In the genomic region with DNA sequence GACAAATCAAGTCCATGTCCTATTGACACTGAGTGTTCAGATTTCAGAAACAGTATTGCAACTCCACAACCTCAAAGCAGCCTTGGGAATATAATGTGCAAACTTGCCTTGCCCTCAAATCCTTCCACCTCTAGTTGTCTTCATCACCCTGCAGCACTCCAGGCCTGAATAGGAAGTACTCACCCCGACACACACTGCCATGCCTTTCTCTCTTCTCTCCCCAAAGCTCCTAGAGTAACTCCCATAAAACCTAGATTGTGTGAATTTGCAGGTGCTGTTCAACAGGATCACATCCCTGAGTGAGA, we compare ENCODE assay signal across 14 cellular contexts. TPM values are rescaled to one million over a fixed set of nuclear protein-coding genes. Genes with fewer than 3 reads are reported as not detected.
DNase-seq lines count a peak whose midpoint lies in the region; ATAC-seq and TF ChIP-seq lines count a peak whose summit lies in the region.
"Had no signal": no experiment of that assay in that cellular context is flagged by ENCODE, and none has a peak within 500 bp of the region (broad histone marks: within the 10 kb centered on the region; RNA-seq: fewer than 3 reads in every experiment).

No MANE protein-coding gene starts in this region.

- H3K27me3 Mint-ChIP-seq in glutamatergic neuron (ENCODE audit: unreplicated experiment) (no peaks in the 10 kb centered on the region), natural killer cell (ENCODE audit: low read depth in 2 of 2) (no peaks in the 10 kb centered on the region)
- H3K27me3 Mint-ChIP-seq: activated CD4-positive, alpha-beta T cell treated with anti-CD3 and anti-CD28 coated beads, Interleukin-2, amount 10 ng/mL, durations not matched to agents 7 days and 5 days; effector memory CD8-positive, alpha-beta T cell; IgD-negative memory B cell had no signal

- DNase-seq in RWPE1 (ENCODE audit: low spot score) (no peak), glutamatergic neuron (no peak), prostate gland (ENCODE audit: low spot score) (no peak), NOMO-1 treated with dmso at 0.1 percent for 144 hours (lab: John Stamatoyannopoulos, UW; ENCODE audit: unreplicated experiment) (no peak), NCI-H2081 (lab: John Stamatoyannopoulos, UW) (no peak), natural killer cell (no peak)
- DNase-seq: activated CD4-positive, alpha-beta T cell treated with anti-CD3 and anti-CD28 coated beads, Interleukin-2, amount 10 ng/mL, durations not matched to agents 7 days and 5 days; activated T-cell treated with anti-CD3 and anti-CD28 coated beads, Interleukin-2, amount 50 U/mL, for 48 hours; amniotic stem cell; effector memory CD8-positive, alpha-beta T cell had no signal

- H3K27ac Mint-ChIP-seq in glutamatergic neuron (ENCODE audit: unreplicated experiment) (peak overlapping the region; percentile 33), natural killer cell (no peak overlapping the region)
- H3K27ac Mint-ChIP-seq: activated CD4-positive, alpha-beta T cell treated with anti-CD3 and anti-CD28 coated beads, Interleukin-2, amount 10 ng/mL, durations not matched to agents 7 days and 5 days; effector memory CD8-positive, alpha-beta T cell had no signal

- TF ChIP-seq CTCF in C4-2B (conservative IDR thresholded peaks at IDR 0.05): no peak
- TF ChIP-seq CTCF in RWPE1 (conservative IDR thresholded peaks at IDR 0.05; ENCODE audit: low read depth): no peak
- TF ChIP-seq CTCF in glutamatergic neuron (IDR thresholded peaks at IDR 0.05; ENCODE audit: partially characterized antibody, unreplicated experiment): no peak
- TF ChIP-seq CTCF in prostate gland (IDR thresholded peaks at IDR 0.05): no peak
- no peak for TF ChIP-seq CTCF in natural killer cell (IDR thresholded peaks at IDR 0.05)

- H3K27me3 ChIP-seq in prostate gland (replicated peaks; ENCODE audit: insufficient read depth): no peaks in the 10 kb centered on the region

- no peak overlapping the region for H3K4me3 ChIP-seq in prostate gland

- TF ChIP-seq POLR2A in prostate gland (IDR thresholded peaks at IDR 0.05): no peak

- H3K4me1 Mint-ChIP-seq in glutamatergic neuron (ENCODE audit: low read depth, unreplicated experiment): peaks cover 33% of the 10 kb centered on the region
- H3K4me1 Mint-ChIP-seq in natural killer cell: peaks cover 24 to 34% of the 10 kb centered on the region in 2 donors

- ATAC-seq in GM18519 (IDR thresholded peaks at IDR 0.05; ENCODE audit: low FRiP score, unreplicated experiment) (no peak), natural killer cell (no peak)
- ATAC-seq: Panc1 had no signal

- intact Hi-C loops in prostate gland (cut with DNase I) (no loop called here), natural killer cell (cut with micrococcal nuclease) (no loop called here)

- CTCF ChIA-PET in RWPE1 (lab: Yijun Ruan, JAX): interaction anchor here (0.6 kb wide), 1 partner anchor 205 kb away, joined by 5 read pairs; no protein-coding TSS in a partner anchor

- no peaks in the 10 kb centered on the region for H3K36me3 ChIP-seq in prostate gland

- POLR2A ChIA-PET in RWPE1 (lab: Yijun Ruan, JAX; ENCODE audit: low non-redundant PET): no interaction called here

- WGBS in prostate gland: 67% methylated on average over 1 of the region's 1 CpG

- H3K27ac ChIP-seq in C4-2B (peak overlapping the region; percentile 94), RWPE1 (peak overlapping the region; percentile 61), prostate gland (peak overlapping the region; percentile 81 to 89)

- no peaks in the 10 kb centered on the region for H3K36me3 Mint-ChIP-seq in glutamatergic neuron (ENCODE audit: unreplicated experiment)
- H3K36me3 Mint-ChIP-seq in natural killer cell: no peaks in the 10 kb centered on the region

- H3K4me1 ChIP-seq in prostate gland (replicated peaks): peaks cover 17% of the 10 kb centered on the region

- H3K4me3 Mint-ChIP-seq in glutamatergic neuron (ENCODE audit: unreplicated experiment) (no peak overlapping the region), natural killer cell (no peak overlapping the region)
- H3K4me3 Mint-ChIP-seq: activated CD4-positive, alpha-beta T cell treated with anti-CD3 and anti-CD28 coated beads, Interleukin-2, amount 10 ng/mL, durations not matched to agents 7 days and 5 days; effector memory CD8-positive, alpha-beta T cell had no signal

- H3K9me3 ChIP-seq in prostate gland: no peaks in the 10 kb centered on the region

- no peaks in the 10 kb centered on the region for H3K9me3 Mint-ChIP-seq in glutamatergic neuron (ENCODE audit: unreplicated experiment)
- no peaks in the 10 kb centered on the region for H3K9me3 Mint-ChIP-seq in natural killer cell
- H3K9me3 Mint-ChIP-seq: activated CD4-positive, alpha-beta T cell treated with anti-CD3 and anti-CD28 coated beads, Interleukin-2, amount 10 ng/mL, durations not matched to agents 7 days and 5 days; effector memory CD8-positive, alpha-beta T cell; IgD-negative memory B cell had no signal

RNA-seq across cellular contexts. Expression of gene ACSL1, which starts 19.6 kb away (rescaled TPM):
- 31.7 TPM for total RNA-seq in glutamatergic neuron (ENCODE audit: unreplicated experiment)
- 100 to 1,000 TPM in 1 of 2 donors, 10 to 100 TPM in 1; 71.7 to 157 TPM for total RNA-seq in prostate gland
- total RNA-seq in natural killer cell: 10 to 100 TPM; 13.2 to 43.1 (median 13.3) TPM
